In the genomic region with DNA sequence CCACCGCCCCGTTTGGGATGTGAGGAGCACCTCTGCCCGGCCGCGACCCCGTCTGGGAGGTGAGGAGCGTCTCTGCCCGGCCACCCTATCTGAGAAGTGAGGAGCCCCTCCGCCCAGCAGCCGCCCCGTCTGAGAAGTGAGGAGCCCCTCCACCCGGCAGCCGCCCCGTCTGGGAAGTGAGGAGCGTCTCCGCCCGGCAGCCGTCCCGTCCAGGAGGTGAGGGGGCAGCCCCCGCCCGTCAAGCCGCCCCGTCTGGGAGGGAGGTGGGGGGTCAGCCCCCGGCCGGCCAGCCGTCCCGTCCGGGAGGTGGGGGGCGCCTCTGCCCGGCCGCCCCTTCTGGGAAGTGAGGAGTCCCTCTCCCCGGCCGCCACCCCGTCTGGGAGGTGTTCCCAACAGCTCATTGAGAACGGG, we compare ENCODE assay signal across 1 cellular context. TPM values are rescaled to one million over a fixed set of nuclear protein-coding genes. Genes with fewer than 3 reads are reported as not detected.
"Had no signal": no experiment of that assay in that cellular context is flagged by ENCODE, and none has a peak within 500 bp of the region (broad histone marks: within the 10 kb centered on the region; RNA-seq: fewer than 3 reads in every experiment).

No MANE protein-coding gene starts in this region.

RNA-seq across cellular contexts. Expression of gene S100A3, which starts 26.0 kb away (rescaled TPM):
- total RNA-seq: GM12878 had no signal
